16 cellular contexts compared by ENCODE assay signal in genomic region chr3:44984335-44984734, GRCh38. TPM values are rescaled to one million over a fixed set of nuclear protein-coding genes. Genes with fewer than 3 reads are reported as not detected.
A peak's percentile ranks its signal among the peaks of the same experiment; 100 is the strongest.
DNase-seq lines count a peak whose midpoint lies in the region; ATAC-seq and TF ChIP-seq lines count a peak whose summit lies in the region.
"Had no signal": no experiment of that assay in that cellular context is flagged by ENCODE, and none has a peak within 500 bp of the region (broad histone marks: within the 10 kb centered on the region; RNA-seq: fewer than 3 reads in every experiment).

No MANE protein-coding gene starts in this region.

- H3K27me3 Mint-ChIP-seq in T-cell: no peaks in the 10 kb centered on the region
- H3K27me3 Mint-ChIP-seq in naive thymus-derived CD4-positive, alpha-beta T cell: no peaks in the 10 kb centered on the region
- H3K27me3 Mint-ChIP-seq: activated CD4-positive, alpha-beta T cell treated with anti-CD3 and anti-CD28 coated beads, Interleukin-2, amount 10 ng/mL, durations not matched to agents 7 days and 5 days had no signal

- POLR2A ChIA-PET in T-cell (lab: Charles Lee): interaction anchor here (0.5 to 1.0 kb wide), 3 partner anchors 9 to 21 kb away, joined by 3 to 4 read pairs (median 4); partner anchors contain the start of genes EXOSC7 (in 1 of the 2) and ZDHHC3 (in 1 of the 2)
- POLR2A ChIA-PET in naive thymus-derived CD4-positive, alpha-beta T cell (lab: Charles Lee): interaction anchor here (1.7 kb wide), 1 partner anchor 9 kb away, joined by 5 read pairs; the partner anchor contains the start of genes EXOSC7 and ZDHHC3

- H3K9me3 Mint-ChIP-seq in T-cell: no peaks in the 10 kb centered on the region
- no peaks in the 10 kb centered on the region for H3K9me3 Mint-ChIP-seq in naive thymus-derived CD4-positive, alpha-beta T cell
- H3K9me3 Mint-ChIP-seq: activated CD4-positive, alpha-beta T cell treated with anti-CD3 and anti-CD28 coated beads, Interleukin-2, amount 10 ng/mL, durations not matched to agents 7 days and 5 days; HFFc6 had no signal

- H3K9me3 ChIP-seq in naive thymus-derived CD4-positive, alpha-beta T cell (ENCODE audit: control insufficient read depth in 2 of 3, low read length in 3 of 3): no peaks in the 10 kb centered on the region
- no peaks in the 10 kb centered on the region for H3K9me3 ChIP-seq in body of pancreas

- intact Hi-C loops in naive thymus-derived CD4-positive, alpha-beta T cell (cut with micrococcal nuclease): no loop called here
- intact Hi-C loops in body of pancreas (cut with DNase I): no loop called here

- no peak overlapping the region for H3K4me3 ChIP-seq in naive thymus-derived CD4-positive, alpha-beta T cell (ENCODE audit: low read length)
- H3K4me3 ChIP-seq in body of pancreas: no peak overlapping the region

- DNase-seq in SIG-M5 treated with dmso at 0.1 percent for 504 hours (lab: John Stamatoyannopoulos, UW; ENCODE audit: unreplicated experiment) (peak; percentile 15), SIG-M5 (lab: John Stamatoyannopoulos, UW) (no peak), T-cell (peak in 1 of 34 experiments; percentile 7), body of pancreas (no peak), cerebellar nuclear complex (lab: John Stamatoyannopoulos, UW) (no peak)
- DNase-seq in naive thymus-derived CD4-positive, alpha-beta T cell: no peak
- DNase-seq: activated CD4-positive, alpha-beta T cell treated with anti-CD3 and anti-CD28 coated beads, Interleukin-2, amount 10 ng/mL, durations not matched to agents 7 days and 5 days; activated effector memory CD4-positive, alpha-beta T cell treated with Interleukin-2 at 50 U/mL for 16 hours; effector CD4-positive, alpha-beta T cell; foreskin melanocyte; HFFc6; midbrain; NCI-H1092 had no signal

- peaks cover 16% of the 10 kb centered on the region for H3K36me3 Mint-ChIP-seq in T-cell
- H3K36me3 Mint-ChIP-seq in naive thymus-derived CD4-positive, alpha-beta T cell: peaks cover 3 to 19% (median 12%) of the 10 kb centered on the region in 5 donors

- no peaks in the 10 kb centered on the region for H3K27me3 ChIP-seq in naive thymus-derived CD4-positive, alpha-beta T cell (ENCODE audit: control insufficient read depth in 2 of 2, insufficient read depth in 2 of 2, low read length in 2 of 2)
- no peaks in the 10 kb centered on the region for H3K27me3 ChIP-seq in body of pancreas

- 94 to 97% methylated on average over 2 of the region's 2 CpGs for WGBS in body of pancreas, 2 donors

- no peak overlapping the region for H3K27ac ChIP-seq in naive thymus-derived CD4-positive, alpha-beta T cell (ENCODE audit: low read depth, low read length)
- H3K27ac ChIP-seq in body of pancreas: peak overlapping the region in 2 of 4 donors; percentile 55 to 68

- peak overlapping the region in 1 of 3 donors; percentile 10 for H3K4me3 Mint-ChIP-seq in T-cell
- peak overlapping the region in 1 of 10 donors; percentile 48 for H3K4me3 Mint-ChIP-seq in naive thymus-derived CD4-positive, alpha-beta T cell
- H3K4me3 Mint-ChIP-seq: activated CD4-positive, alpha-beta T cell treated with anti-CD3 and anti-CD28 coated beads, Interleukin-2, amount 10 ng/mL, durations not matched to agents 7 days and 5 days; HFFc6 had no signal

- CTCF ChIA-PET in T-cell (lab: Charles Lee): interaction anchor here in 1 of 2 donors (0.5 to 0.7 kb wide), 2 partner anchors 21 to 713 kb away, joined by 3 read pairs; no protein-coding TSS in a partner anchor
- CTCF ChIA-PET in naive thymus-derived CD4-positive, alpha-beta T cell (lab: Charles Lee): no interaction called here

- H3K36me3 ChIP-seq in naive thymus-derived CD4-positive, alpha-beta T cell (ENCODE audit: control insufficient read depth in 2 of 3, insufficient read depth in 3 of 3, low read length in 3 of 3): peaks cover 0 to 5% (median 4%) of the 10 kb centered on the region in 3 experiments
- H3K36me3 ChIP-seq in body of pancreas (replicated peaks in 1 of 2; ENCODE audit: insufficient read depth in 1 of 2, low read depth in 2 of 2): no peaks in the 10 kb centered on the region

- peaks cover 20 to 40% of the 10 kb centered on the region in 2 donors for H3K4me1 ChIP-seq in naive thymus-derived CD4-positive, alpha-beta T cell (ENCODE audit: control insufficient read depth in 2 of 2, insufficient read depth in 2 of 2, low read length in 2 of 2)
- peaks cover 39% of the 10 kb centered on the region for H3K4me1 ChIP-seq in body of pancreas

- H3K27ac Mint-ChIP-seq in T-cell: no peak overlapping the region
- H3K27ac Mint-ChIP-seq in naive thymus-derived CD4-positive, alpha-beta T cell: peak overlapping the region in 2 of 9 donors; percentile 5 to 37
- H3K27ac Mint-ChIP-seq: activated CD4-positive, alpha-beta T cell treated with anti-CD3 and anti-CD28 coated beads, Interleukin-2, amount 10 ng/mL, durations not matched to agents 7 days and 5 days had no signal

- peaks cover 74 to 84% (median 77%) of the 10 kb centered on the region in 3 donors for H3K4me1 Mint-ChIP-seq in T-cell
- H3K4me1 Mint-ChIP-seq in naive thymus-derived CD4-positive, alpha-beta T cell: peaks cover 56 to 93% (median 79%) of the 10 kb centered on the region in 7 donors

- ATAC-seq in GM21381 (IDR thresholded peaks at IDR 0.05; ENCODE audit: unreplicated experiment) (peak; percentile 47), T-cell (replicated peaks in 1 of 4) (peak in 3 of 4 experiments; percentile 28 to 42 (median 33)), HG02798 (IDR thresholded peaks at IDR 0.05; ENCODE audit: poor library complexity, unreplicated experiment) (no peak), body of pancreas (no peak)
- peak; percentile 73 for ATAC-seq in naive thymus-derived CD4-positive, alpha-beta T cell

- TF ChIP-seq CTCF in body of pancreas (IDR thresholded peaks at IDR 0.05): no peak

- TF ChIP-seq POLR2A in body of pancreas (IDR thresholded peaks at IDR 0.05): no peak

RNA-seq across cellular contexts. Expression of gene EXOSC7, which starts 8.3 kb away (rescaled TPM):
- total RNA-seq in T-cell (10 to 100 TPM; 27.7 to 44.3 (median 42.0) TPM), body of pancreas (10 to 100 TPM; 18.2 to 33.6 TPM)
- 10 to 100 TPM; 30.7 to 57.9 (median 44.3) TPM for total RNA-seq in naive thymus-derived CD4-positive, alpha-beta T cell
- polyA plus RNA-seq in naive thymus-derived CD4-positive, alpha-beta T cell: 10 to 100 TPM; 48.4 to 59.4 TPM

RNA-seq across cellular contexts. Expression of gene ZDHHC3, which starts 8.4 kb away (rescaled TPM):
- total RNA-seq in T-cell (10 to 100 TPM; 38.8 to 53.9 (median 44.5) TPM), body of pancreas (10 to 100 TPM; 32.2 to 32.3 TPM)
- total RNA-seq in naive thymus-derived CD4-positive, alpha-beta T cell: 10 to 100 TPM; 38.5 to 54.0 (median 48.8) TPM
- 10 to 100 TPM; 33.7 to 36.1 TPM for polyA plus RNA-seq in naive thymus-derived CD4-positive, alpha-beta T cell

RNA-seq across cellular contexts. Expression of gene CLEC3B, which starts 41.8 kb away (rescaled TPM):
- total RNA-seq in T-cell (1 to 10 TPM in 2 of 5 donors, under 1 TPM in 3; 0.55 to 1.6 (median 0.66) TPM), body of pancreas (10 to 100 TPM in 1 of 2 donors, 1 to 10 TPM in 1; 4.9 to 22.1 TPM)
- 1 to 10 TPM in 2 of 5 experiments, under 1 TPM in 3; 0.45 to 1.8 (median 0.75) TPM for total RNA-seq in naive thymus-derived CD4-positive, alpha-beta T cell
- polyA plus RNA-seq in naive thymus-derived CD4-positive, alpha-beta T cell: not detected
- total RNA-seq: A172 had no signal

Comparison
In these comparisons a context has a peak if more than half of its experiments do, and no peak if none do; other contexts are left out.
1. ATAC-seq: peak in GM21381 (single experiment), T-cell (3 of 4) and naive thymus-derived CD4-positive, alpha-beta T cell (single experiment); none in HG02798 (single experiment) and body of pancreas (single experiment).